8 cellular contexts compared by ENCODE assay signal in genomic region chr7:1532456-1533254, GRCh38. TPM values are rescaled to one million over a fixed set of nuclear protein-coding genes. Genes with fewer than 3 reads are reported as not detected.
DNase-seq lines count a peak whose midpoint lies in the region; ATAC-seq and TF ChIP-seq lines count a peak whose summit lies in the region.

No MANE protein-coding gene starts in this region.

- peaks cover 2% of the 10 kb centered on the region for H3K36me3 Mint-ChIP-seq in activated CD4-positive, alpha-beta T cell treated with anti-CD3 and anti-CD28 coated beads for 36 hours (ENCODE audit: low read depth)

- H3K4me1 Mint-ChIP-seq in activated CD4-positive, alpha-beta T cell treated with anti-CD3 and anti-CD28 coated beads for 36 hours, result peaks cover 27% of the 10 kb centered on the region

- H3K36me3 ChIP-seq in BLaER1 treated with 17β-estradiol and CSF1 and Interleukin-3, amounts not matched to agents 10 nM and 100 nM, result peaks cover 22 to 38% (median 34%) of the 10 kb centered on the region in 11 experiments; a peak in 21 of 22 replicates
- H3K36me3 ChIP-seq in lung (ENCODE audit: control insufficient read depth in 2 of 2, insufficient read depth in 2 of 2, low read length in 2 of 2), result peaks cover 0 to 2% of the 10 kb centered on the region in 2 donors

- peak overlapping the region; percentile 71 to 89 (median 82) for H3K27ac ChIP-seq in BLaER1 treated with 17β-estradiol and CSF1 and Interleukin-3, amounts not matched to agents 10 nM and 100 nM
- H3K27ac ChIP-seq in coronary artery, result peak overlapping the region; percentile 99 to 100
- H3K27ac ChIP-seq in lung (ENCODE audit: low read depth in 1 of 2, low read length in 1 of 2), result peak overlapping the region; percentile 93 to 97

- peaks cover 54 to 81% (median 74%) of the 10 kb centered on the region in 10 experiments for H3K4me1 ChIP-seq in BLaER1 treated with 17β-estradiol and CSF1 and Interleukin-3, amounts not matched to agents 10 nM and 100 nM
- peaks cover 7 to 23% of the 10 kb centered on the region in 2 donors for H3K4me1 ChIP-seq in lung (ENCODE audit: control insufficient read depth in 2 of 2, insufficient read depth in 2 of 2, low read length in 2 of 2)

- 2% methylated on average over 36 of the region's 36 CpGs for WGBS in lung, 2 donors

- intact Hi-C loops in activated CD4-positive, alpha-beta T cell treated with anti-CD3 and anti-CD28 coated beads for 36 hours (cut with DNase I, micrococcal nuclease), result loop anchor here (1.0 to 10.0 kb wide), 7 partner anchors 28 to 1100 kb away; partner anchors contain the start of genes GET4 (in 1 of the 2), INTS1 (in 1 of the 2), IQCE (in 1 of the 2) and PSMG3 (in 1 of the 2)

- H3K9me3 Mint-ChIP-seq in activated CD4-positive, alpha-beta T cell treated with anti-CD3 and anti-CD28 coated beads for 36 hours (ENCODE audit: low read depth), result no peaks in the 10 kb centered on the region

- no peaks in the 10 kb centered on the region for H3K27me3 ChIP-seq in BLaER1 treated with 17β-estradiol and CSF1 and Interleukin-3, amounts not matched to agents 10 nM and 100 nM
- no peaks in the 10 kb centered on the region for H3K27me3 ChIP-seq in lung (ENCODE audit: control insufficient read depth, insufficient read depth)

- DNase-seq in KG1 (lab: John Stamatoyannopoulos, UW) (peak; percentile 16), coronary artery (ENCODE audit: low spot score) (peak; percentile 95), lung (ENCODE audit: low spot score) (peak; percentile 78), middle frontal gyrus (ENCODE audit: extremely low spot score, low spot score) (no peak), germinal center (ENCODE audit: low spot score) (no peak)
- peak; percentile 78 for DNase-seq in activated CD4-positive, alpha-beta T cell treated with anti-CD3 and anti-CD28 coated beads for 36 hours
- peak in 2 of 3 donors; percentile 14 to 50 for DNase-seq in stimulated activated CD4-positive, alpha-beta T cell treated with anti-CD3 and anti-CD28 coated beads, TNF-alpha, amount 100 ng/mL, for 48 hours (ENCODE audit: low read depth in 3 of 3)

- peaks cover 61 to 68% (median 65%) of the 10 kb centered on the region in 11 experiments for H4K20me1 ChIP-seq in BLaER1 treated with 17β-estradiol and CSF1 and Interleukin-3, amounts not matched to agents 10 nM and 100 nM

- peak overlapping the region; percentile 76 to 87 (median 82) for H3K4me3 ChIP-seq in BLaER1 treated with 17β-estradiol and CSF1 and Interleukin-3, amounts not matched to agents 10 nM and 100 nM
- peak overlapping the region; percentile 96 for H3K4me3 ChIP-seq in coronary artery
- peak overlapping the region; percentile 73 for H3K4me3 ChIP-seq in lung

- no peaks in the 10 kb centered on the region for H3K9me3 ChIP-seq in BLaER1 treated with 17β-estradiol and CSF1 and Interleukin-3, amounts not matched to agents 10 nM and 100 nM (replicated peaks in 1 of 11)
- no peaks in the 10 kb centered on the region for H3K9me3 ChIP-seq in lung (ENCODE audit: control insufficient read depth in 2 of 2, insufficient read depth in 1 of 2, low read length in 1 of 2)

- TF ChIP-seq CTCF in coronary artery (IDR thresholded peaks at IDR 0.05) (no peak), lung (IDR thresholded peaks at IDR 0.05; ENCODE audit: control extremely low read depth, extremely low read depth) (no peak)

- H3K27me3 Mint-ChIP-seq in activated CD4-positive, alpha-beta T cell treated with anti-CD3 and anti-CD28 coated beads for 36 hours, result no peaks in the 10 kb centered on the region

- CTCF ChIA-PET in activated CD4-positive, alpha-beta T cell treated with anti-CD3 and anti-CD28 coated beads for 36 hours (lab: Charles Lee), result interaction anchor here (0.6 kb wide), 1 partner anchor 579 kb away, joined by 3 read pairs; no protein-coding TSS in a partner anchor

- POLR2A ChIA-PET in activated CD4-positive, alpha-beta T cell treated with anti-CD3 and anti-CD28 coated beads for 36 hours (lab: Charles Lee), result no interaction called here

- ATAC-seq in activated CD4-positive, alpha-beta T cell treated with anti-CD3 and anti-CD28 coated beads for 36 hours, result peak; percentile 65
- ATAC-seq in lung (ENCODE audit: insufficient read depth, low FRiP score), result peak; percentile 48

- H3K4me2 ChIP-seq in BLaER1 treated with 17β-estradiol and CSF1 and Interleukin-3, amounts not matched to agents 10 nM and 100 nM, result peak overlapping the region; percentile 93 to 100 (median 99)

- peak overlapping the region; percentile 89 for H3K27ac Mint-ChIP-seq in activated CD4-positive, alpha-beta T cell treated with anti-CD3 and anti-CD28 coated beads for 36 hours

- peak overlapping the region; percentile 80 to 91 (median 87) for H3K9ac ChIP-seq in BLaER1 treated with 17β-estradiol and CSF1 and Interleukin-3, amounts not matched to agents 10 nM and 100 nM

- peak overlapping the region; percentile 89 for H3K4me3 Mint-ChIP-seq in activated CD4-positive, alpha-beta T cell treated with anti-CD3 and anti-CD28 coated beads for 36 hours

RNA-seq across cellular contexts. Expression of gene MAFK, which starts 2.2 kb away (rescaled TPM):
- 10 to 100 TPM; 28.7 to 33.1 TPM for total RNA-seq in activated CD4-positive, alpha-beta T cell treated with anti-CD3 and anti-CD28 coated beads for 36 hours
- 10 to 100 TPM; 17.0 to 58.5 TPM for total RNA-seq in lung
- 10 to 100 TPM; 54.7 to 76.7 TPM for polyA plus RNA-seq in lung

RNA-seq across cellular contexts. Expression of gene TMEM184A, which starts 23.4 kb away (rescaled TPM):
- total RNA-seq in activated CD4-positive, alpha-beta T cell treated with anti-CD3 and anti-CD28 coated beads for 36 hours, result under 1 TPM; 0.05 to 0.14 TPM
- 10 to 100 TPM in 1 of 2 donors, 1 to 10 TPM in 1; 1.8 to 11.8 TPM for total RNA-seq in lung
- 1 to 10 TPM; 6.8 to 9.9 TPM for polyA plus RNA-seq in lung

RNA-seq across cellular contexts. Expression of gene INTS1, which starts 28.5 kb away (rescaled TPM):
- 10 to 100 TPM; 78.1 to 81.7 TPM for total RNA-seq in activated CD4-positive, alpha-beta T cell treated with anti-CD3 and anti-CD28 coated beads for 36 hours
- 100 to 1,000 TPM in 1 of 2 donors, 10 to 100 TPM in 1; 31.2 to 121 TPM for total RNA-seq in lung
- 10 to 100 TPM; 45.8 to 46.2 TPM for polyA plus RNA-seq in lung

RNA-seq across cellular contexts. Expression of gene PSMG3, which starts 37.2 kb away (rescaled TPM):
- total RNA-seq in activated CD4-positive, alpha-beta T cell treated with anti-CD3 and anti-CD28 coated beads for 36 hours, result 10 to 100 TPM; 21.4 to 33.0 TPM
- total RNA-seq in lung, result 10 to 100 TPM; 10.7 to 30.9 TPM
- polyA plus RNA-seq in lung, result 10 to 100 TPM; 52.8 to 86.7 TPM

Comparison
In these comparisons a context has a peak if more than half of its experiments do, and no peak if none do; other contexts are left out.
1. DNase-seq: peak in KG1 (single experiment), activated CD4-positive, alpha-beta T cell treated with anti-CD3 and anti-CD28 coated beads for 36 hours (single experiment), coronary artery (single experiment), lung (single experiment) and stimulated activated CD4-positive, alpha-beta T cell treated with anti-CD3 and anti-CD28 coated beads, TNF-alpha, amount 100 ng/mL, for 48 hours (2 of 3); none in middle frontal gyrus (single experiment) and germinal center (single experiment).
2. Peak in every context shown above with its lines, with median percentiles within 50 percentile points of each other: H3K27ac ChIP-seq and H3K4me3 ChIP-seq.